Comparison of ENCODE assay signal across 8 cellular contexts in genomic region chr4:140237616-140238352, GRCh38.
DNase-seq lines count a peak whose midpoint lies in the region; ATAC-seq and TF ChIP-seq lines count a peak whose summit lies in the region.

No MANE protein-coding gene starts in this region.

- DNase-seq in activated CD4-positive, alpha-beta T cell treated with anti-CD3 and anti-CD28 coated beads, Interleukin-2, amount 10 ng/mL, durations not matched to agents 7 days and 5 days: no peak
- DNase-seq in activated CD4-positive, alpha-beta T cell treated with anti-CD3 and anti-CD28 coated beads, Interleukin-2, amount 50 U/mL, for 4 hours: no peak
- DNase-seq in NT2/D1 (ENCODE audit: low read depth, low spot score) (peak; percentile 74), endodermal cell (peak; percentile 91), upper lobe of right lung (peak; percentile 80), HK-2 (ENCODE audit: unreplicated experiment) (no peak)
- DNase-seq in activated CD4-positive, alpha-beta T cell treated with anti-CD3 and anti-CD28 coated beads, Interleukin-2, amount 10 ng/mL, durations not matched to agents 24 days and 14 days: no peak

- H3K36me3 ChIP-seq in NT2/D1 (ENCODE audit: insufficient read depth, insufficient read length, low read length) (no peaks in the 10 kb centered on the region), endodermal cell (ENCODE audit: control insufficient read depth, insufficient read depth, low read length) (no peaks in the 10 kb centered on the region), mesodermal cell (ENCODE audit: control insufficient read depth, insufficient read depth, low read length) (no peaks in the 10 kb centered on the region), upper lobe of right lung (no peaks in the 10 kb centered on the region)

- H3K9me3 ChIP-seq in NT2/D1 (ENCODE audit: insufficient read depth, low read length): no peaks in the 10 kb centered on the region
- no peaks in the 10 kb centered on the region for H3K9me3 ChIP-seq in endodermal cell (ENCODE audit: control insufficient read depth, low read length)
- H3K9me3 ChIP-seq in mesodermal cell (ENCODE audit: control insufficient read depth, low read length): no peaks in the 10 kb centered on the region
- no peaks in the 10 kb centered on the region for H3K9me3 ChIP-seq in upper lobe of right lung

- no peaks in the 10 kb centered on the region for H3K9me3 Mint-ChIP-seq in activated CD4-positive, alpha-beta T cell treated with anti-CD3 and anti-CD28 coated beads, Interleukin-2, amount 10 ng/mL, durations not matched to agents 7 days and 5 days
- H3K9me3 Mint-ChIP-seq in endodermal cell: no peaks in the 10 kb centered on the region
- H3K9me3 Mint-ChIP-seq in activated CD4-positive, alpha-beta T cell treated with anti-CD3 and anti-CD28 coated beads, Interleukin-2, amount 10 ng/mL, durations not matched to agents 24 days and 14 days: no peaks in the 10 kb centered on the region

- 18 to 23% methylated on average over 13 to 16 of the region's 16 CpGs for WGBS in endodermal cell (ENCODE audit: insufficient coverage in 1 of 2, insufficient read length in 1 of 2), 2 experiments
- 16 to 23% methylated on average over 11 of the region's 16 CpGs for WGBS in mesodermal cell (ENCODE audit: insufficient coverage in 2 of 2), 2 experiments

- H3K9ac ChIP-seq in NT2/D1 (ENCODE audit: insufficient read length, low read depth): peak overlapping the region; percentile 56
- H3K9ac ChIP-seq in endodermal cell (ENCODE audit: extremely low read depth, low read length, poor library complexity, severe bottlenecking): no peak overlapping the region

- peaks cover 2% of the 10 kb centered on the region for H3K36me3 Mint-ChIP-seq in activated CD4-positive, alpha-beta T cell treated with anti-CD3 and anti-CD28 coated beads, Interleukin-2, amount 10 ng/mL, durations not matched to agents 7 days and 5 days (ENCODE audit: low read depth)
- no peaks in the 10 kb centered on the region for H3K36me3 Mint-ChIP-seq in endodermal cell (ENCODE audit: low read depth)
- H3K36me3 Mint-ChIP-seq in activated CD4-positive, alpha-beta T cell treated with anti-CD3 and anti-CD28 coated beads, Interleukin-2, amount 10 ng/mL, durations not matched to agents 24 days and 14 days (ENCODE audit: low read depth): no peaks in the 10 kb centered on the region

- no peaks in the 10 kb centered on the region for H3K27me3 ChIP-seq in NT2/D1 (ENCODE audit: insufficient read depth, insufficient read length)
- H3K27me3 ChIP-seq in endodermal cell (ENCODE audit: control insufficient read depth, insufficient read depth, low read length, poor library complexity, severe bottlenecking): no peaks in the 10 kb centered on the region
- no peaks in the 10 kb centered on the region for H3K27me3 ChIP-seq in upper lobe of right lung

- peaks cover 8% of the 10 kb centered on the region for H3K27me3 Mint-ChIP-seq in activated CD4-positive, alpha-beta T cell treated with anti-CD3 and anti-CD28 coated beads, Interleukin-2, amount 10 ng/mL, durations not matched to agents 7 days and 5 days
- no peaks in the 10 kb centered on the region for H3K27me3 Mint-ChIP-seq in endodermal cell (ENCODE audit: insufficient read depth)
- H3K27me3 Mint-ChIP-seq in activated CD4-positive, alpha-beta T cell treated with anti-CD3 and anti-CD28 coated beads, Interleukin-2, amount 10 ng/mL, durations not matched to agents 24 days and 14 days: peaks cover 3% of the 10 kb centered on the region

- ATAC-seq in upper lobe of right lung: peak; percentile 83

- no peak overlapping the region for H3K4me3 Mint-ChIP-seq in activated CD4-positive, alpha-beta T cell treated with anti-CD3 and anti-CD28 coated beads, Interleukin-2, amount 10 ng/mL, durations not matched to agents 7 days and 5 days
- peak overlapping the region; percentile 8 for H3K4me3 Mint-ChIP-seq in endodermal cell
- no peak overlapping the region for H3K4me3 Mint-ChIP-seq in activated CD4-positive, alpha-beta T cell treated with anti-CD3 and anti-CD28 coated beads, Interleukin-2, amount 10 ng/mL, durations not matched to agents 24 days and 14 days

- peaks cover 9% of the 10 kb centered on the region for H3K4me1 ChIP-seq in NT2/D1 (ENCODE audit: insufficient read depth, insufficient read length)
- peaks cover 25% of the 10 kb centered on the region for H3K4me1 ChIP-seq in endodermal cell (ENCODE audit: control insufficient read depth, insufficient read depth, low read length)
- peaks cover 22% of the 10 kb centered on the region for H3K4me1 ChIP-seq in mesodermal cell (ENCODE audit: control insufficient read depth, insufficient read depth, low read length, poor library complexity, severe bottlenecking)
- H3K4me1 ChIP-seq in upper lobe of right lung: peaks cover 27% of the 10 kb centered on the region

- peaks cover 57% of the 10 kb centered on the region for H3K4me1 Mint-ChIP-seq in activated CD4-positive, alpha-beta T cell treated with anti-CD3 and anti-CD28 coated beads, Interleukin-2, amount 10 ng/mL, durations not matched to agents 7 days and 5 days
- peaks cover 52% of the 10 kb centered on the region for H3K4me1 Mint-ChIP-seq in endodermal cell
- H3K4me1 Mint-ChIP-seq in activated CD4-positive, alpha-beta T cell treated with anti-CD3 and anti-CD28 coated beads, Interleukin-2, amount 10 ng/mL, durations not matched to agents 24 days and 14 days: peaks cover 36% of the 10 kb centered on the region

- CTCF ChIA-PET in activated CD4-positive, alpha-beta T cell treated with anti-CD3 and anti-CD28 coated beads, Interleukin-2, amount 10 ng/mL, durations not matched to agents 7 days and 5 days (lab: Charles Lee): interaction anchor here (0.6 to 2.8 kb wide), 5 partner anchors 14 to 1087 kb away, joined by 3 to 8 read pairs (median 3); no protein-coding TSS in a partner anchor

- TF ChIP-seq CTCF in endodermal cell (conservative IDR thresholded peaks at IDR 0.05): no peak
- no peak for TF ChIP-seq CTCF in upper lobe of right lung (IDR thresholded peaks at IDR 0.05)

- H3K4me3 ChIP-seq in NT2/D1 (ENCODE audit: insufficient read length, low read depth) (no peak overlapping the region), endodermal cell (ENCODE audit: low read length) (no peak overlapping the region), mesodermal cell (ENCODE audit: extremely low read depth, insufficient read depth, low read length, poor library complexity, severe bottlenecking) (no peak overlapping the region), upper lobe of right lung (peak overlapping the region; percentile 7)

- POLR2A ChIA-PET in activated CD4-positive, alpha-beta T cell treated with anti-CD3 and anti-CD28 coated beads, Interleukin-2, amount 10 ng/mL, durations not matched to agents 7 days and 5 days (lab: Charles Lee): no interaction called here

- peak overlapping the region; percentile 52 for H3K27ac Mint-ChIP-seq in activated CD4-positive, alpha-beta T cell treated with anti-CD3 and anti-CD28 coated beads, Interleukin-2, amount 10 ng/mL, durations not matched to agents 7 days and 5 days
- peak overlapping the region; percentile 81 for H3K27ac Mint-ChIP-seq in endodermal cell
- H3K27ac Mint-ChIP-seq in activated CD4-positive, alpha-beta T cell treated with anti-CD3 and anti-CD28 coated beads, Interleukin-2, amount 10 ng/mL, durations not matched to agents 24 days and 14 days: no peak overlapping the region

- H3K27ac ChIP-seq in endodermal cell (ENCODE audit: low read depth, low read length) (peak overlapping the region; percentile 97), mesodermal cell (ENCODE audit: low read depth, low read length, severe bottlenecking) (peak overlapping the region; percentile 80), upper lobe of right lung (peak overlapping the region; percentile 74)

- intact Hi-C loops in upper lobe of right lung (cut with DNase I): no loop called here
- intact Hi-C loops in activated CD4-positive, alpha-beta T cell treated with anti-CD3 and anti-CD28 coated beads, Interleukin-2, amount 10 ng/mL, durations not matched to agents 24 days and 14 days (cut with micrococcal nuclease): no loop called here

Comparison
In these comparisons a context has a peak if more than half of its experiments do, and no peak if none do; other contexts are left out.
1. DNase-seq: peak in NT2/D1 (single experiment), endodermal cell (single experiment) and upper lobe of right lung (single experiment); none in activated CD4-positive, alpha-beta T cell treated with anti-CD3 and anti-CD28 coated beads, Interleukin-2, amount 10 ng/mL, durations not matched to agents 7 days and 5 days (single experiment), activated CD4-positive, alpha-beta T cell treated with anti-CD3 and anti-CD28 coated beads, Interleukin-2, amount 50 U/mL, for 4 hours (0 of 2), activated CD4-positive, alpha-beta T cell treated with anti-CD3 and anti-CD28 coated beads, Interleukin-2, amount 10 ng/mL, durations not matched to agents 24 days and 14 days (single experiment) and HK-2 (single experiment).
2. Peak in every context shown above with its lines, with median percentiles within 50 percentile points of each other: H3K27ac ChIP-seq.